23 cellular contexts compared by ENCODE assay signal in genomic region chr6:157603314-157603940, GRCh38.
"Had no signal": no experiment of that assay in that cellular context is flagged by ENCODE, and none has a peak within 500 bp of the region (broad histone marks: within the 10 kb centered on the region; RNA-seq: fewer than 3 reads in every experiment).

No MANE protein-coding gene starts in this region.

- H3K4me3 Mint-ChIP-seq: activated naive CD8-positive, alpha-beta T cell treated with anti-CD3 and anti-CD28 coated beads, Interleukin-2, amount 10 ng/mL, durations not matched to agents 7 days and 5 days; activated T-cell treated with anti-CD3 and anti-CD28 coated beads, Interleukin-2, amount 50 U/mL, for 4 hours; central memory CD8-positive, alpha-beta T cell; naive thymus-derived CD4-positive, alpha-beta T cell; neural crest cell had no signal

- H3K4me1 Mint-ChIP-seq: activated naive CD8-positive, alpha-beta T cell treated with anti-CD3 and anti-CD28 coated beads, Interleukin-2, amount 10 ng/mL, durations not matched to agents 7 days and 5 days; central memory CD8-positive, alpha-beta T cell had no signal

- H3K36me3 Mint-ChIP-seq: activated naive CD8-positive, alpha-beta T cell treated with anti-CD3 and anti-CD28 coated beads, Interleukin-2, amount 10 ng/mL, durations not matched to agents 7 days and 5 days had no signal

- H3K27me3 Mint-ChIP-seq: central memory CD8-positive, alpha-beta T cell had no signal

- H3K27ac Mint-ChIP-seq: activated naive CD8-positive, alpha-beta T cell treated with anti-CD3 and anti-CD28 coated beads, Interleukin-2, amount 10 ng/mL, durations not matched to agents 7 days and 5 days; activated T-helper 2 cell treated with anti-CD3 and anti-CD28 coated beads, Interferon-gamma antibody, Interleukin-2, Interleukin-4, amounts not matched to agents 10 μg/mL and 5 μg/mL and 100 μg/mL, durations not matched to agents 14 hours and 24 hours and 36 hours; naive thymus-derived CD4-positive, alpha-beta T cell; progenitor cell of endocrine pancreas had no signal

- H3K36me3 ChIP-seq: breast epithelium had no signal

- H3K27ac ChIP-seq: breast epithelium, sigmoid colon, testis had no signal

- DNase-seq: activated CD8-positive, alpha-beta memory T cell treated with anti-CD3 and anti-CD28 coated beads, Interleukin-2, amount 50 U/mL, for 4 hours; activated naive CD4-positive, alpha-beta T cell; activated naive CD8-positive, alpha-beta T cell treated with anti-CD3 and anti-CD28 coated beads, Interleukin-2, amount 10 ng/mL, durations not matched to agents 7 days and 5 days; activated T-cell treated with anti-CD3 and anti-CD28 coated beads, Interleukin-2, amount 50 U/mL, for 4 hours; amniotic stem cell; effector memory CD4-positive, alpha-beta T cell; head of caudate nucleus; hypothalamus; naive thymus-derived CD4-positive, alpha-beta T cell; retina; sigmoid colon; stimulated activated CD4-positive, alpha-beta T cell treated with anti-CD3 and anti-CD28 coated beads, Interleukin-2, amount 100 ng/mL, for 48 hours; stimulated activated CD8-positive, alpha-beta memory T cell treated with anti-CD3 and anti-CD28 coated beads, Interleukin-4, amount 100 ng/mL, for 48 hours; stimulated activated naive CD4-positive, alpha-beta T cell; T-helper 1 cell; testis had no signal

- H3K9me3 ChIP-seq: breast epithelium, sigmoid colon, testis had no signal

- H3K4me3 ChIP-seq: breast epithelium, sigmoid colon, smooth muscle cell, testis had no signal

- H3K4me1 ChIP-seq: breast epithelium, sigmoid colon, testis had no signal

- H3K27me3 ChIP-seq: breast epithelium, sigmoid colon, testis had no signal

- H3K9me3 Mint-ChIP-seq: activated naive CD8-positive, alpha-beta T cell treated with anti-CD3 and anti-CD28 coated beads, Interleukin-2, amount 10 ng/mL, durations not matched to agents 7 days and 5 days; activated T-cell treated with anti-CD3 and anti-CD28 coated beads, Interleukin-2, amount 50 U/mL, for 4 hours; activated T-helper 2 cell treated with anti-CD3 and anti-CD28 coated beads, Interferon-gamma antibody, Interleukin-2, Interleukin-4, amounts not matched to agents 10 μg/mL and 5 μg/mL and 100 μg/mL, durations not matched to agents 14 hours and 24 hours and 36 hours; central memory CD8-positive, alpha-beta T cell; naive thymus-derived CD4-positive, alpha-beta T cell; neural crest cell had no signal

- H3K4me2 ChIP-seq: smooth muscle cell had no signal

- ATAC-seq: activated T-cell treated with anti-CD3 and anti-CD28 coated beads, Interleukin-2, amount 50 U/mL, for 4 hours; esophagus mucosa; naive thymus-derived CD4-positive, alpha-beta T cell had no signal
